In the genomic region with DNA sequence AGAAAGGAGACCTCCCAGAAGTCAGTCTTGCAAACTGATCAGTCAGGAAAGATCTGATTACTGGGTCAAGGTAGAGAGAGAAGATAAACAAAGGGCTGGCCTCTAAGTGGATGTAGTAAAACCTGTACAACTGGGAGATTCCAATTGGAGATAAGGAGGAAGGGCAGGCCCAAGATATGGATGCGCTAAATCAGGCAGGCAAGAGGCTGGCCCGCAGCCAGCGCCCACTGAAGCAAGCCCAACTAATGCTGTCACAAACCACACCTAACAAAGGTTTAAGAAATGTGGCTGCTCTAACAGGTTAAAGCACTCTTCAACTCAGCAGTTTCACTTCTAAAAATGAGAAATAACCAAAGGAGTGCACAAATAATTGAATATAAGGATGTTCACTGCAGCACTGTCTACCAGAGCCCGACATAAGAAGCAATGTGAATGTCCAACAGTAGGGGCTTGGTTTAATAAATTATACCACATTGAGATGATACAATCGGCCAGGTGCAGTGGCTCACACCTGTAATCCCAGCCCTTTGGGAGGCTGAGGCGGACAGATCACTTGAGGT, we compare ENCODE assay signal across 1 cellular context.
TF ChIP-seq lines count a peak whose summit lies in the region.

No MANE protein-coding gene starts in this region.

TF ChIP-seq in HEK293, 187 proteins besides CTCF, POLR2A, EP300 and RAD21 (continued from another document and continues in another):
- TF ChIP-seq, protein P1, sequence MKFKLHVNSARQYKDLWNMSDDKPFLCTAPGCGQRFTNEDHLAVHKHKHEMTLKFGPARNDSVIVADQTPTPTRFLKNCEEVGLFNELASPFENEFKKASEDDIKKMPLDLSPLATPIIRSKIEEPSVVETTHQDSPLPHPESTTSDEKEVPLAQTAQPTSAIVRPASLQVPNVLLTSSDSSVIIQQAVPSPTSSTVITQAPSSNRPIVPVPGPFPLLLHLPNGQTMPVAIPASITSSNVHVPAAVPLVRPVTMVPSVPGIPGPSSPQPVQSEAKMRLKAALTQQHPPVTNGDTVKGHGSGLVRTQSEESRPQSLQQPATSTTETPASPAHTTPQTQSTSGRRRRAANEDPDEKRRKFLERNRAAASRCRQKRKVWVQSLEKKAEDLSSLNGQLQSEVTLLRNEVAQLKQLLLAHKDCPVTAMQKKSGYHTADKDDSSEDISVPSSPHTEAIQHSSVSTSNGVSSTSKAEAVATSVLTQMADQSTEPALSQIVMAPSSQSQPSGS (tag by site-specific recombination; IDR thresholded peaks at IDR 0.05; ENCODE audit: low read depth) = no peak
- TF ChIP-seq, protein P2, sequence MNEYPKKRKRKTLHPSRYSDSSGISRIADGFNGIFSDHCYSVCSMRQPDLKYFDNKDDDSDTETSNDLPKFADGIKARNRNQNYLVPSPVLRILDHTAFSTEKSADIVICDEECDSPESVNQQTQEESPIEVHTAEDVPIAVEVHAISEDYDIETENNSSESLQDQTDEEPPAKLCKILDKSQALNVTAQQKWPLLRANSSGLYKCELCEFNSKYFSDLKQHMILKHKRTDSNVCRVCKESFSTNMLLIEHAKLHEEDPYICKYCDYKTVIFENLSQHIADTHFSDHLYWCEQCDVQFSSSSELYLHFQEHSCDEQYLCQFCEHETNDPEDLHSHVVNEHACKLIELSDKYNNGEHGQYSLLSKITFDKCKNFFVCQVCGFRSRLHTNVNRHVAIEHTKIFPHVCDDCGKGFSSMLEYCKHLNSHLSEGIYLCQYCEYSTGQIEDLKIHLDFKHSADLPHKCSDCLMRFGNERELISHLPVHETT (tag by site-specific recombination; IDR thresholded peaks at IDR 0.05) = no peak
- TF ChIP-seq ZNF571 (tag by site-specific recombination; IDR thresholded peaks at IDR 0.05) (no peak), ZFP37 (tag by site-specific recombination; IDR thresholded peaks at IDR 0.05) (no peak), ZNF510 (tag by site-specific recombination; IDR thresholded peaks at IDR 0.05; ENCODE audit: insufficient replicate concordance) (no peak), ZXDB (tag by site-specific recombination; IDR thresholded peaks at IDR 0.05) (0 out of 2 replicates have a peak, but pooled peaks have one; percentile 40), YY2 (tag by site-specific recombination; IDR thresholded peaks at IDR 0.05) (no peak), ZNF785 (tag by site-specific recombination; IDR thresholded peaks at IDR 0.05) (no peak), ZNF830 (tag by site-specific recombination; IDR thresholded peaks at IDR 0.05; ENCODE audit: low read depth) (no peak), SETDB1 (IDR thresholded peaks at IDR 0.05; ENCODE audit: insufficient read length, low read length) (no peak), ZNF677 (tag by site-specific recombination; IDR thresholded peaks at IDR 0.05) (no peak), HOXA7 (CRISPR knock-in tag; IDR thresholded peaks at IDR 0.05; ENCODE audit: borderline replicate concordance) (no peak), KLF7 (tag by site-specific recombination; IDR thresholded peaks at IDR 0.05; ENCODE audit: borderline replicate concordance) (no peak; the same call in 1 of the 2 replicates), ZNF777 (tag by site-specific recombination; IDR thresholded peaks at IDR 0.05; ENCODE audit: borderline replicate concordance) (no peak), ZFP3 (tag by site-specific recombination; IDR thresholded peaks at IDR 0.05; ENCODE audit: low read depth) (no peak), SP2 (tag by site-specific recombination; IDR thresholded peaks at IDR 0.05) (no peak), ZNF600 (tag by site-specific recombination; IDR thresholded peaks at IDR 0.05) (peak; percentile 36; the same call in 1 of the 2 replicates), ZNF629 (tag by site-specific recombination; IDR thresholded peaks at IDR 0.05) (no peak), ZNF791 (tag by site-specific recombination; IDR thresholded peaks at IDR 0.05) (no peak), KLF9 (tag by site-specific recombination; IDR thresholded peaks at IDR 0.05; ENCODE audit: low read depth) (no peak), ZNF223 (tag by site-specific recombination; IDR thresholded peaks at IDR 0.05) (no peak), FEZF1 (tag by site-specific recombination; IDR thresholded peaks at IDR 0.05) (peak; percentile 73), ZNF544 (tag by site-specific recombination; IDR thresholded peaks at IDR 0.05) (no peak), ZNF776 (tag by site-specific recombination; IDR thresholded peaks at IDR 0.05; ENCODE audit: borderline replicate concordance) (no peak), ZNF121 (tag by site-specific recombination; IDR thresholded peaks at IDR 0.05) (no peak), ZNF211 (tag by site-specific recombination; IDR thresholded peaks at IDR 0.05; ENCODE audit: low read depth) (no peak)
- TF ChIP-seq, protein P3, sequence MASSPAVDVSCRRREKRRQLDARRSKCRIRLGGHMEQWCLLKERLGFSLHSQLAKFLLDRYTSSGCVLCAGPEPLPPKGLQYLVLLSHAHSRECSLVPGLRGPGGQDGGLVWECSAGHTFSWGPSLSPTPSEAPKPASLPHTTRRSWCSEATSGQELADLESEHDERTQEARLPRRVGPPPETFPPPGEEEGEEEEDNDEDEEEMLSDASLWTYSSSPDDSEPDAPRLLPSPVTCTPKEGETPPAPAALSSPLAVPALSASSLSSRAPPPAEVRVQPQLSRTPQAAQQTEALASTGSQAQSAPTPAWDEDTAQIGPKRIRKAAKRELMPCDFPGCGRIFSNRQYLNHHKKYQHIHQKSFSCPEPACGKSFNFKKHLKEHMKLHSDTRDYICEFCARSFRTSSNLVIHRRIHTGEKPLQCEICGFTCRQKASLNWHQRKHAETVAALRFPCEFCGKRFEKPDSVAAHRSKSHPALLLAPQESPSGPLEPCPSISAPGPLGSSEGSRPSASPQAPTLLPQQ (tag by site-specific recombination; IDR thresholded peaks at IDR 0.05) = peak; percentile 25; the same call in 1 of the 2 replicates
- TF ChIP-seq, protein P4, sequence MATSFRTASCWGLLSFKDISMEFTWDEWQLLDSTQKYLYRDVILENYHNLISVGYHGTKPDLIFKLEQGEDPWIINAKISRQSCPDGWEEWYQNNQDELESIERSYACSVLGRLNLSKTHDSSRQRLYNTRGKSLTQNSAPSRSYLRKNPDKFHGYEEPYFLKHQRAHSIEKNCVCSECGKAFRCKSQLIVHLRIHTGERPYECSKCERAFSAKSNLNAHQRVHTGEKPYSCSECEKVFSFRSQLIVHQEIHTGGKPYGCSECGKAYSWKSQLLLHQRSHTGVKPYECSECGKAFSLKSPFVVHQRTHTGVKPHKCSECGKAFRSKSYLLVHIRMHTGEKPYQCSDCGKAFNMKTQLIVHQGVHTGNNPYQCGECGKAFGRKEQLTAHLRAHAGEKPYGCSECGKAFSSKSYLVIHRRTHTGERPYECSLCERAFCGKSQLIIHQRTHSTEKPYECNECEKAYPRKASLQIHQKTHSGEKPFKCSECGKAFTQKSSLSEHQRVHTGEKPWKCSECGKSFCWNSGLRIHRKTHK (tag by site-specific recombination; IDR thresholded peaks at IDR 0.05) = no peak
- TF ChIP-seq, protein P5, sequence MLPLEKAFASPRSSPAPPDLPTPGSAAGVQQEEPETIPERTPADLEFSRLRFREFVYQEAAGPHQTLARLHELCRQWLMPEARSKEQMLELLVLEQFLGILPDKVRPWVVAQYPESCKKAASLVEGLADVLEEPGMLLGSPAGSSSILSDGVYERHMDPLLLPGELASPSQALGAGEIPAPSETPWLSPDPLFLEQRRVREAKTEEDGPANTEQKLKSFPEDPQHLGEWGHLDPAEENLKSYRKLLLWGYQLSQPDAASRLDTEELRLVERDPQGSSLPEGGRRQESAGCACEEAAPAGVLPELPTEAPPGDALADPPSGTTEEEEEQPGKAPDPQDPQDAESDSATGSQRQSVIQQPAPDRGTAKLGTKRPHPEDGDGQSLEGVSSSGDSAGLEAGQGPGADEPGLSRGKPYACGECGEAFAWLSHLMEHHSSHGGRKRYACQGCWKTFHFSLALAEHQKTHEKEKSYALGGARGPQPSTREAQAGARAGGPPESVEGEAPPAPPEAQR (tag by site-specific recombination; IDR thresholded peaks at IDR 0.05) = no peak
- TF ChIP-seq, protein P6, sequence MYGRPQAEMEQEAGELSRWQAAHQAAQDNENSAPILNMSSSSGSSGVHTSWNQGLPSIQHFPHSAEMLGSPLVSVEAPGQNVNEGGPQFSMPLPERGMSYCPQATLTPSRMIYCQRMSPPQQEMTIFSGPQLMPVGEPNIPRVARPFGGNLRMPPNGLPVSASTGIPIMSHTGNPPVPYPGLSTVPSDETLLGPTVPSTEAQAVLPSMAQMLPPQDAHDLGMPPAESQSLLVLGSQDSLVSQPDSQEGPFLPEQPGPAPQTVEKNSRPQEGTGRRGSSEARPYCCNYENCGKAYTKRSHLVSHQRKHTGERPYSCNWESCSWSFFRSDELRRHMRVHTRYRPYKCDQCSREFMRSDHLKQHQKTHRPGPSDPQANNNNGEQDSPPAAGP (tag by site-specific recombination; IDR thresholded peaks at IDR 0.05) = no peak
- TF ChIP-seq, protein P7, sequence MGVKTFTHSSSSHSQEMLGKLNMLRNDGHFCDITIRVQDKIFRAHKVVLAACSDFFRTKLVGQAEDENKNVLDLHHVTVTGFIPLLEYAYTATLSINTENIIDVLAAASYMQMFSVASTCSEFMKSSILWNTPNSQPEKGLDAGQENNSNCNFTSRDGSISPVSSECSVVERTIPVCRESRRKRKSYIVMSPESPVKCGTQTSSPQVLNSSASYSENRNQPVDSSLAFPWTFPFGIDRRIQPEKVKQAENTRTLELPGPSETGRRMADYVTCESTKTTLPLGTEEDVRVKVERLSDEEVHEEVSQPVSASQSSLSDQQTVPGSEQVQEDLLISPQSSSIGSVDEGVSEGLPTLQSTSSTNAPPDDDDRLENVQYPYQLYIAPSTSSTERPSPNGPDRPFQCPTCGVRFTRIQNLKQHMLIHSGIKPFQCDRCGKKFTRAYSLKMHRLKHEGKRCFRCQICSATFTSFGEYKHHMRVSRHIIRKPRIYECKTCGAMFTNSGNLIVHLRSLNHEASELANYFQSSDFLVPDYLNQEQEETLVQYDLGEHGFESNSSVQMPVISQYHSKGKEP (tag by site-specific recombination; IDR thresholded peaks at IDR 0.05) = no peak
- TF ChIP-seq, protein P8, sequence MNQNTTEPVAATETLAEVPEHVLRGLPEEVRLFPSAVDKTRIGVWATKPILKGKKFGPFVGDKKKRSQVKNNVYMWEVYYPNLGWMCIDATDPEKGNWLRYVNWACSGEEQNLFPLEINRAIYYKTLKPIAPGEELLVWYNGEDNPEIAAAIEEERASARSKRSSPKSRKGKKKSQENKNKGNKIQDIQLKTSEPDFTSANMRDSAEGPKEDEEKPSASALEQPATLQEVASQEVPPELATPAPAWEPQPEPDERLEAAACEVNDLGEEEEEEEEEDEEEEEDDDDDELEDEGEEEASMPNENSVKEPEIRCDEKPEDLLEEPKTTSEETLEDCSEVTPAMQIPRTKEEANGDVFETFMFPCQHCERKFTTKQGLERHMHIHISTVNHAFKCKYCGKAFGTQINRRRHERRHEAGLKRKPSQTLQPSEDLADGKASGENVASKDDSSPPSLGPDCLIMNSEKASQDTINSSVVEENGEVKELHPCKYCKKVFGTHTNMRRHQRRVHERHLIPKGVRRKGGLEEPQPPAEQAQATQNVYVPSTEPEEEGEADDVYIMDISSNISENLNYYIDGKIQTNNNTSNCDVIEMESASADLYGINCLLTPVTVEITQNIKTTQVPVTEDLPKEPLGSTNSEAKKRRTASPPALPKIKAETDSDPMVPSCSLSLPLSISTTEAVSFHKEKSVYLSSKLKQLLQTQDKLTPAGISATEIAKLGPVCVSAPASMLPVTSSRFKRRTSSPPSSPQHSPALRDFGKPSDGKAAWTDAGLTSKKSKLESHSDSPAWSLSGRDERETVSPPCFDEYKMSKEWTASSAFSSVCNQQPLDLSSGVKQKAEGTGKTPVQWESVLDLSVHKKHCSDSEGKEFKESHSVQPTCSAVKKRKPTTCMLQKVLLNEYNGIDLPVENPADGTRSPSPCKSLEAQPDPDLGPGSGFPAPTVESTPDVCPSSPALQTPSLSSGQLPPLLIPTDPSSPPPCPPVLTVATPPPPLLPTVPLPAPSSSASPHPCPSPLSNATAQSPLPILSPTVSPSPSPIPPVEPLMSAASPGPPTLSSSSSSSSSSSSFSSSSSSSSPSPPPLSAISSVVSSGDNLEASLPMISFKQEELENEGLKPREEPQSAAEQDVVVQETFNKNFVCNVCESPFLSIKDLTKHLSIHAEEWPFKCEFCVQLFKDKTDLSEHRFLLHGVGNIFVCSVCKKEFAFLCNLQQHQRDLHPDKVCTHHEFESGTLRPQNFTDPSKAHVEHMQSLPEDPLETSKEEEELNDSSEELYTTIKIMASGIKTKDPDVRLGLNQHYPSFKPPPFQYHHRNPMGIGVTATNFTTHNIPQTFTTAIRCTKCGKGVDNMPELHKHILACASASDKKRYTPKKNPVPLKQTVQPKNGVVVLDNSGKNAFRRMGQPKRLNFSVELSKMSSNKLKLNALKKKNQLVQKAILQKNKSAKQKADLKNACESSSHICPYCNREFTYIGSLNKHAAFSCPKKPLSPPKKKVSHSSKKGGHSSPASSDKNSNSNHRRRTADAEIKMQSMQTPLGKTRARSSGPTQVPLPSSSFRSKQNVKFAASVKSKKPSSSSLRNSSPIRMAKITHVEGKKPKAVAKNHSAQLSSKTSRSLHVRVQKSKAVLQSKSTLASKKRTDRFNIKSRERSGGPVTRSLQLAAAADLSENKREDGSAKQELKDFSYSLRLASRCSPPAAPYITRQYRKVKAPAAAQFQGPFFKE (tag by site-specific recombination; IDR thresholded peaks at IDR 0.05; ENCODE audit: borderline replicate concordance) = no peak
- TF ChIP-seq, protein P9, sequence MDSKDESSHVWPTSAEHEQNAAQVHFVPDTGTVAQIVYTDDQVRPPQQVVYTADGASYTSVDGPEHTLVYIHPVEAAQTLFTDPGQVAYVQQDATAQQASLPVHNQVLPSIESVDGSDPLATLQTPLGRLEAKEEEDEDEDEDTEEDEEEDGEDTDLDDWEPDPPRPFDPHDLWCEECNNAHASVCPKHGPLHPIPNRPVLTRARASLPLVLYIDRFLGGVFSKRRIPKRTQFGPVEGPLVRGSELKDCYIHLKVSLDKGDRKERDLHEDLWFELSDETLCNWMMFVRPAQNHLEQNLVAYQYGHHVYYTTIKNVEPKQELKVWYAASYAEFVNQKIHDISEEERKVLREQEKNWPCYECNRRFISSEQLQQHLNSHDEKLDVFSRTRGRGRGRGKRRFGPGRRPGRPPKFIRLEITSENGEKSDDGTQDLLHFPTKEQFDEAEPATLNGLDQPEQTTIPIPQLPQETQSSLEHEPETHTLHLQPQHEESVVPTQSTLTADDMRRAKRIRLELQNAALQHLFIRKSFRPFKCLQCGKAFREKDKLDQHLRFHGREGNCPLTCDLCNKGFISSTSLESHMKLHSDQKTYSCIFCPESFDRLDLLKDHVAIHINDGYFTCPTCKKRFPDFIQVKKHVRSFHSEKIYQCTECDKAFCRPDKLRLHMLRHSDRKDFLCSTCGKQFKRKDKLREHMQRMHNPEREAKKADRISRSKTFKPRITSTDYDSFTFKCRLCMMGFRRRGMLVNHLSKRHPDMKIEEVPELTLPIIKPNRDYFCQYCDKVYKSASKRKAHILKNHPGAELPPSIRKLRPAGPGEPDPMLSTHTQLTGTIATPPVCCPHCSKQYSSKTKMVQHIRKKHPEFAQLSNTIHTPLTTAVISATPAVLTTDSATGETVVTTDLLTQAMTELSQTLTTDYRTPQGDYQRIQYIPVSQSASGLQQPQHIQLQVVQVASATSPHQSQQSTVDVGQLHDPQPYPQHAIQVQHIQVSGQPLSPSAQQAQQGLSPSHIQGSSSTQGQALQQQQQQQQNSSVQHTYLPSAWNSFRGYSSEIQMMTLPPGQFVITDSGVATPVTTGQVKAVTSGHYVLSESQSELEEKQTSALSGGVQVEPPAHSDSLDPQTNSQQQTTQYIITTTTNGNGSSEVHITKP (tag by site-specific recombination; IDR thresholded peaks at IDR 0.05) = peak; percentile 92
